1 cellular context compared by ENCODE assay signal in genomic region chr19:33248553-33248953, GRCh38.
TF ChIP-seq lines count a peak whose summit lies in the region.

No MANE protein-coding gene starts in this region.

TF ChIP-seq in HepG2, 621 proteins besides CTCF, POLR2A, EP300 and RAD21 (continued from another document and continues in another):
- peak; percentile 47; the same call in 1 of the 2 replicates for TF ChIP-seq ARID4A (CRISPR knock-in tag; IDR thresholded peaks at IDR 0.05; ENCODE audit: borderline replicate concordance)
- peak; percentile 14; the same call in 1 of the 2 replicates for TF ChIP-seq TARDBP (CRISPR knock-in tag; IDR thresholded peaks at IDR 0.05)
- TF ChIP-seq ARNT (IDR thresholded peaks at IDR 0.05): no peak
- TF ChIP-seq ZNF549 (CRISPR knock-in tag; IDR thresholded peaks at IDR 0.05): no peak
- TF ChIP-seq, protein P1, sequence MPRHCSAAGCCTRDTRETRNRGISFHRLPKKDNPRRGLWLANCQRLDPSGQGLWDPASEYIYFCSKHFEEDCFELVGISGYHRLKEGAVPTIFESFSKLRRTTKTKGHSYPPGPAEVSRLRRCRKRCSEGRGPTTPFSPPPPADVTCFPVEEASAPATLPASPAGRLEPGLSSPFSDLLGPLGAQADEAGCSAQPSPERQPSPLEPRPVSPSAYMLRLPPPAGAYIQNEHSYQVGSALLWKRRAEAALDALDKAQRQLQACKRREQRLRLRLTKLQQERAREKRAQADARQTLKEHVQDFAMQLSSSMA (CRISPR knock-in tag; IDR thresholded peaks at IDR 0.05): 0 out of 2 replicates have a peak, but pooled peaks have one; percentile 29
- TF ChIP-seq ZNF136 (CRISPR knock-in tag; IDR thresholded peaks at IDR 0.05; ENCODE audit: low read depth): no peak
- TF ChIP-seq SIX1 (CRISPR knock-in tag; IDR thresholded peaks at IDR 0.05; ENCODE audit: borderline replicate concordance): no peak
- TF ChIP-seq BRD4 (CRISPR knock-in tag; IDR thresholded peaks at IDR 0.05): no peak
- peak; percentile 64; the same call in 1 of the 2 replicates for TF ChIP-seq RXRB (CRISPR knock-in tag; IDR thresholded peaks at IDR 0.05; ENCODE audit: borderline replicate concordance)
- TF ChIP-seq SYNCRIP (IDR thresholded peaks at IDR 0.05; ENCODE audit: insufficient read depth, low read depth, low read length): no peak
- TF ChIP-seq, protein P2, sequence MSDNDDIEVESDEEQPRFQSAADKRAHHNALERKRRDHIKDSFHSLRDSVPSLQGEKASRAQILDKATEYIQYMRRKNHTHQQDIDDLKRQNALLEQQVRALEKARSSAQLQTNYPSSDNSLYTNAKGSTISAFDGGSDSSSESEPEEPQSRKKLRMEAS (IDR thresholded peaks at IDR 0.05): peak; percentile 40; the same call in 1 of the 2 replicates
- 0 out of 2 replicates have a peak, but pooled peaks have one; percentile 17 for TF ChIP-seq FOXK1 (CRISPR knock-in tag; IDR thresholded peaks at IDR 0.05; ENCODE audit: borderline replicate concordance, low read depth)
- TF ChIP-seq TOPORS (CRISPR knock-in tag; IDR thresholded peaks at IDR 0.05): no peak
- TF ChIP-seq TBL1XR1 (IDR thresholded peaks at IDR 0.05; ENCODE audit: borderline replicate concordance, low read length, partially characterized antibody): no peak
- TF ChIP-seq AGO1 (IDR thresholded peaks at IDR 0.05; ENCODE audit: low read depth, low read length, poor library complexity, severe bottlenecking): no peak
- TF ChIP-seq ZNF34 (CRISPR knock-in tag; IDR thresholded peaks at IDR 0.05; ENCODE audit: borderline replicate concordance): no peak
- peak; percentile 0; the same call in 1 of the 2 replicates for TF ChIP-seq GFI1 (CRISPR knock-in tag; IDR thresholded peaks at IDR 0.05; ENCODE audit: borderline replicate concordance)
- no peak for TF ChIP-seq TMF1 (CRISPR knock-in tag; IDR thresholded peaks at IDR 0.05; ENCODE audit: low read depth)
- TF ChIP-seq ZNF160 (CRISPR knock-in tag; IDR thresholded peaks at IDR 0.05): no peak
- TF ChIP-seq ZNF383 (CRISPR knock-in tag; IDR thresholded peaks at IDR 0.05; ENCODE audit: borderline replicate concordance): no peak
- TF ChIP-seq SRF (IDR thresholded peaks at IDR 0.05; ENCODE audit: low read depth, low read length): no peak
- TF ChIP-seq NR2F6 (IDR thresholded peaks at IDR 0.05): peak; percentile 93
- TF ChIP-seq NR2F6 (CRISPR knock-in tag; IDR thresholded peaks at IDR 0.05): peak; percentile 96
- TF ChIP-seq KLF12 (CRISPR knock-in tag; IDR thresholded peaks at IDR 0.05; ENCODE audit: borderline replicate concordance): 0 out of 2 replicates have a peak, but pooled peaks have one; percentile 14
- peak; percentile 58; the same call in 1 of the 2 replicates for TF ChIP-seq SALL1 (CRISPR knock-in tag; IDR thresholded peaks at IDR 0.05)
- TF ChIP-seq, protein P3, sequence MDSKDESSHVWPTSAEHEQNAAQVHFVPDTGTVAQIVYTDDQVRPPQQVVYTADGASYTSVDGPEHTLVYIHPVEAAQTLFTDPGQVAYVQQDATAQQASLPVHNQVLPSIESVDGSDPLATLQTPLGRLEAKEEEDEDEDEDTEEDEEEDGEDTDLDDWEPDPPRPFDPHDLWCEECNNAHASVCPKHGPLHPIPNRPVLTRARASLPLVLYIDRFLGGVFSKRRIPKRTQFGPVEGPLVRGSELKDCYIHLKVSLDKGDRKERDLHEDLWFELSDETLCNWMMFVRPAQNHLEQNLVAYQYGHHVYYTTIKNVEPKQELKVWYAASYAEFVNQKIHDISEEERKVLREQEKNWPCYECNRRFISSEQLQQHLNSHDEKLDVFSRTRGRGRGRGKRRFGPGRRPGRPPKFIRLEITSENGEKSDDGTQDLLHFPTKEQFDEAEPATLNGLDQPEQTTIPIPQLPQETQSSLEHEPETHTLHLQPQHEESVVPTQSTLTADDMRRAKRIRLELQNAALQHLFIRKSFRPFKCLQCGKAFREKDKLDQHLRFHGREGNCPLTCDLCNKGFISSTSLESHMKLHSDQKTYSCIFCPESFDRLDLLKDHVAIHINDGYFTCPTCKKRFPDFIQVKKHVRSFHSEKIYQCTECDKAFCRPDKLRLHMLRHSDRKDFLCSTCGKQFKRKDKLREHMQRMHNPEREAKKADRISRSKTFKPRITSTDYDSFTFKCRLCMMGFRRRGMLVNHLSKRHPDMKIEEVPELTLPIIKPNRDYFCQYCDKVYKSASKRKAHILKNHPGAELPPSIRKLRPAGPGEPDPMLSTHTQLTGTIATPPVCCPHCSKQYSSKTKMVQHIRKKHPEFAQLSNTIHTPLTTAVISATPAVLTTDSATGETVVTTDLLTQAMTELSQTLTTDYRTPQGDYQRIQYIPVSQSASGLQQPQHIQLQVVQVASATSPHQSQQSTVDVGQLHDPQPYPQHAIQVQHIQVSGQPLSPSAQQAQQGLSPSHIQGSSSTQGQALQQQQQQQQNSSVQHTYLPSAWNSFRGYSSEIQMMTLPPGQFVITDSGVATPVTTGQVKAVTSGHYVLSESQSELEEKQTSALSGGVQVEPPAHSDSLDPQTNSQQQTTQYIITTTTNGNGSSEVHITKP (CRISPR knock-in tag; IDR thresholded peaks at IDR 0.05; ENCODE audit: low read depth): peak; percentile 83
- TF ChIP-seq ZNF772 (CRISPR knock-in tag; IDR thresholded peaks at IDR 0.05): no peak
- peak; percentile 56; the same call in 1 of the 2 replicates for TF ChIP-seq ZNF12 (CRISPR knock-in tag; IDR thresholded peaks at IDR 0.05)
- TF ChIP-seq SRY (CRISPR knock-in tag; IDR thresholded peaks at IDR 0.05): 0 out of 2 replicates have a peak, but pooled peaks have one; percentile 4
- TF ChIP-seq NR2F2 (IDR thresholded peaks at IDR 0.05; ENCODE audit: borderline replicate concordance, low read depth): peak; percentile 77
- no peak for TF ChIP-seq ZBTB38 (CRISPR knock-in tag; IDR thresholded peaks at IDR 0.05)
- no peak for TF ChIP-seq KDM4B (CRISPR knock-in tag; IDR thresholded peaks at IDR 0.05)
- peak; percentile 61; the same call in 1 of the 2 replicates for TF ChIP-seq ARID5B (CRISPR knock-in tag; IDR thresholded peaks at IDR 0.05)
- TF ChIP-seq, protein P4, sequence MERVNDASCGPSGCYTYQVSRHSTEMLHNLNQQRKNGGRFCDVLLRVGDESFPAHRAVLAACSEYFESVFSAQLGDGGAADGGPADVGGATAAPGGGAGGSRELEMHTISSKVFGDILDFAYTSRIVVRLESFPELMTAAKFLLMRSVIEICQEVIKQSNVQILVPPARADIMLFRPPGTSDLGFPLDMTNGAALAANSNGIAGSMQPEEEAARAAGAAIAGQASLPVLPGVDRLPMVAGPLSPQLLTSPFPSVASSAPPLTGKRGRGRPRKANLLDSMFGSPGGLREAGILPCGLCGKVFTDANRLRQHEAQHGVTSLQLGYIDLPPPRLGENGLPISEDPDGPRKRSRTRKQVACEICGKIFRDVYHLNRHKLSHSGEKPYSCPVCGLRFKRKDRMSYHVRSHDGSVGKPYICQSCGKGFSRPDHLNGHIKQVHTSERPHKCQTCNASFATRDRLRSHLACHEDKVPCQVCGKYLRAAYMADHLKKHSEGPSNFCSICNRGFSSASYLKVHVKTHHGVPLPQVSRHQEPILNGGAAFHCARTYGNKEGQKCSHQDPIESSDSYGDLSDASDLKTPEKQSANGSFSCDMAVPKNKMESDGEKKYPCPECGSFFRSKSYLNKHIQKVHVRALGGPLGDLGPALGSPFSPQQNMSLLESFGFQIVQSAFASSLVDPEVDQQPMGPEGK (CRISPR knock-in tag; IDR thresholded peaks at IDR 0.05): peak; percentile 71
- no peak for TF ChIP-seq ZNF414 (CRISPR knock-in tag; IDR thresholded peaks at IDR 0.05)
- no peak for TF ChIP-seq ZFY (CRISPR knock-in tag; IDR thresholded peaks at IDR 0.05)
- no peak for TF ChIP-seq LCORL (IDR thresholded peaks at IDR 0.05)
- TF ChIP-seq LCORL (CRISPR knock-in tag; IDR thresholded peaks at IDR 0.05): peak; percentile 27; the same call in 1 of the 2 replicates
- TF ChIP-seq, protein P5, sequence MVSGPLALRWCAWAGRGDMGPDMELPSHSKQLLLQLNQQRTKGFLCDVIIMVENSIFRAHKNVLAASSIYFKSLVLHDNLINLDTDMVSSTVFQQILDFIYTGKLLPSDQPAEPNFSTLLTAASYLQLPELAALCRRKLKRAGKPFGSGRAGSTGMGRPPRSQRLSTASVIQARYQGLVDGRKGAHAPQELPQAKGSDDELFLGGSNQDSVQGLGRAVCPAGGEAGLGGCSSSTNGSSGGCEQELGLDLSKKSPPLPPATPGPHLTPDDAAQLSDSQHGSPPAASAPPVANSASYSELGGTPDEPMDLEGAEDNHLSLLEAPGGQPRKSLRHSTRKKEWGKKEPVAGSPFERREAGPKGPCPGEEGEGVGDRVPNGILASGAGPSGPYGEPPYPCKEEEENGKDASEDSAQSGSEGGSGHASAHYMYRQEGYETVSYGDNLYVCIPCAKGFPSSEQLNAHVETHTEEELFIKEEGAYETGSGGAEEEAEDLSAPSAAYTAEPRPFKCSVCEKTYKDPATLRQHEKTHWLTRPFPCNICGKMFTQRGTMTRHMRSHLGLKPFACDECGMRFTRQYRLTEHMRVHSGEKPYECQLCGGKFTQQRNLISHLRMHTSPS (CRISPR knock-in tag; IDR thresholded peaks at IDR 0.05; ENCODE audit: low read depth): peak; percentile 31; the same call in 1 of the 2 replicates
- TF ChIP-seq HNF4A (CRISPR knock-in tag; IDR thresholded peaks at IDR 0.05): peak; percentile 73
- TF ChIP-seq HDAC2 (CRISPR knock-in tag; IDR thresholded peaks at IDR 0.05): peak; percentile 37; the same call in 1 of the 2 replicates
- no peak for TF ChIP-seq U2AF1 (optimal IDR thresholded peaks at IDR 0.05; ENCODE audit: low read depth, low read length)
- TF ChIP-seq ZNF20 (CRISPR knock-in tag; IDR thresholded peaks at IDR 0.05): no peak
- no peak for TF ChIP-seq ZNF615 (CRISPR knock-in tag; IDR thresholded peaks at IDR 0.05; ENCODE audit: borderline replicate concordance)
- TF ChIP-seq SIN3B (IDR thresholded peaks at IDR 0.05; ENCODE audit: low read length): no peak
- TF ChIP-seq SUZ12 (IDR thresholded peaks at IDR 0.05; ENCODE audit: low read depth, low read length): no peak
- peak; percentile 24; the same call in 1 of the 2 replicates for TF ChIP-seq ELF3 (CRISPR knock-in tag; IDR thresholded peaks at IDR 0.05)
- no peak for TF ChIP-seq ZNF468 (CRISPR knock-in tag; IDR thresholded peaks at IDR 0.05)
- TF ChIP-seq SP140L (CRISPR knock-in tag; IDR thresholded peaks at IDR 0.05; ENCODE audit: borderline replicate concordance): no peak
- no peak for TF ChIP-seq MAFK (conservative IDR thresholded peaks at IDR 0.05 in 1 of 2, IDR thresholded peaks at IDR 0.05 in 1 of 2; ENCODE audit: low read length in 2 of 2)
- TF ChIP-seq SAP130 (CRISPR knock-in tag; IDR thresholded peaks at IDR 0.05; ENCODE audit: low read depth): peak; percentile 23
- peak; percentile 24; the same call in 1 of the 2 replicates for TF ChIP-seq NFYB (CRISPR knock-in tag; IDR thresholded peaks at IDR 0.05)
- no peak for TF ChIP-seq HMG20B (CRISPR knock-in tag; conservative IDR thresholded peaks at IDR 0.05)
- TF ChIP-seq ZNF878 (CRISPR knock-in tag; IDR thresholded peaks at IDR 0.05): no peak
- TF ChIP-seq SMC3 (IDR thresholded peaks at IDR 0.05; ENCODE audit: low read length): no peak
